Comparison of ENCODE assay signal across 1 cellular context in genomic region chr5:176660860-176661641, GRCh38.
TF ChIP-seq lines count a peak whose summit lies in the region.

No MANE protein-coding gene starts in this region.

TF ChIP-seq in K562, 482 proteins besides CTCF, POLR2A, EP300 and RAD21 (continued from another document and continues in another):
- TF ChIP-seq, protein P1, sequence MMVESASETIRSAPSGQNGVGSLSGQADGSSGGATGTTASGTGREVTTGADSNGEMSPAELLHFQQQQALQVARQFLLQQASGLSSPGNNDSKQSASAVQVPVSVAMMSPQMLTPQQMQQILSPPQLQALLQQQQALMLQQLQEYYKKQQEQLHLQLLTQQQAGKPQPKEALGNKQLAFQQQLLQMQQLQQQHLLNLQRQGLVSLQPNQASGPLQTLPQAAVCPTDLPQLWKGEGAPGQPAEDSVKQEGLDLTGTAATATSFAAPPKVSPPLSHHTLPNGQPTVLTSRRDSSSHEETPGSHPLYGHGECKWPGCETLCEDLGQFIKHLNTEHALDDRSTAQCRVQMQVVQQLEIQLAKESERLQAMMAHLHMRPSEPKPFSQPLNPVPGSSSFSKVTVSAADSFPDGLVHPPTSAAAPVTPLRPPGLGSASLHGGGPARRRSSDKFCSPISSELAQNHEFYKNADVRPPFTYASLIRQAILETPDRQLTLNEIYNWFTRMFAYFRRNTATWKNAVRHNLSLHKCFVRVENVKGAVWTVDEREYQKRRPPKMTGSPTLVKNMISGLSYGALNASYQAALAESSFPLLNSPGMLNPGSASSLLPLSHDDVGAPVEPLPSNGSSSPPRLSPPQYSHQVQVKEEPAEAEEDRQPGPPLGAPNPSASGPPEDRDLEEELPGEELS (CRISPR knock-in tag; IDR thresholded peaks at IDR 0.05; ENCODE audit: borderline replicate concordance), result no peak
- TF ChIP-seq SPI1 (IDR thresholded peaks at IDR 0.05; ENCODE audit: borderline replicate concordance, low read depth, low read length), result no peak
- TF ChIP-seq DIDO1 (tag; IDR thresholded peaks at IDR 0.05; ENCODE audit: low read depth), result no peak
- TF ChIP-seq HNRNPK (IDR thresholded peaks at IDR 0.05; ENCODE audit: low read depth, low read length, poor library complexity, severe bottlenecking), result no peak
- no peak for TF ChIP-seq KHSRP (IDR thresholded peaks at IDR 0.05)
- TF ChIP-seq HBP1 (CRISPR knock-in tag; IDR thresholded peaks at IDR 0.05), result no peak
- TF ChIP-seq GABPB2 (CRISPR knock-in tag; conservative IDR thresholded peaks at IDR 0.05), result no peak
- no peak for TF ChIP-seq DDX20 (tag; IDR thresholded peaks at IDR 0.05; ENCODE audit: low read depth)
- TF ChIP-seq, protein P2, sequence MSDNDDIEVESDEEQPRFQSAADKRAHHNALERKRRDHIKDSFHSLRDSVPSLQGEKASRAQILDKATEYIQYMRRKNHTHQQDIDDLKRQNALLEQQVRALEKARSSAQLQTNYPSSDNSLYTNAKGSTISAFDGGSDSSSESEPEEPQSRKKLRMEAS (CRISPR knock-in tag; IDR thresholded peaks at IDR 0.05), result peak; percentile 33; the same call in 1 of the 2 replicates
- TF ChIP-seq, protein P3, sequence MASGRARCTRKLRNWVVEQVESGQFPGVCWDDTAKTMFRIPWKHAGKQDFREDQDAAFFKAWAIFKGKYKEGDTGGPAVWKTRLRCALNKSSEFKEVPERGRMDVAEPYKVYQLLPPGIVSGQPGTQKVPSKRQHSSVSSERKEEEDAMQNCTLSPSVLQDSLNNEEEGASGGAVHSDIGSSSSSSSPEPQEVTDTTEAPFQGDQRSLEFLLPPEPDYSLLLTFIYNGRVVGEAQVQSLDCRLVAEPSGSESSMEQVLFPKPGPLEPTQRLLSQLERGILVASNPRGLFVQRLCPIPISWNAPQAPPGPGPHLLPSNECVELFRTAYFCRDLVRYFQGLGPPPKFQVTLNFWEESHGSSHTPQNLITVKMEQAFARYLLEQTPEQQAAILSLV (tag; IDR thresholded peaks at IDR 0.05), result no peak
- TF ChIP-seq GABPA (tag; conservative IDR thresholded peaks at IDR 0.05; ENCODE audit: low read depth), result no peak
- TF ChIP-seq ZNF263 (CRISPR knock-in tag; IDR thresholded peaks at IDR 0.05; ENCODE audit: borderline replicate concordance), result peak; percentile 60; the same call in 1 of the 2 replicates
- peak; percentile 54; the same call in 1 of the 2 replicates for TF ChIP-seq ESRRA (IDR thresholded peaks at IDR 0.05; ENCODE audit: borderline replicate concordance, low read depth)
- TF ChIP-seq MTF1 (CRISPR knock-in tag; IDR thresholded peaks at IDR 0.05; ENCODE audit: borderline replicate concordance), result no peak
- TF ChIP-seq, protein P4, sequence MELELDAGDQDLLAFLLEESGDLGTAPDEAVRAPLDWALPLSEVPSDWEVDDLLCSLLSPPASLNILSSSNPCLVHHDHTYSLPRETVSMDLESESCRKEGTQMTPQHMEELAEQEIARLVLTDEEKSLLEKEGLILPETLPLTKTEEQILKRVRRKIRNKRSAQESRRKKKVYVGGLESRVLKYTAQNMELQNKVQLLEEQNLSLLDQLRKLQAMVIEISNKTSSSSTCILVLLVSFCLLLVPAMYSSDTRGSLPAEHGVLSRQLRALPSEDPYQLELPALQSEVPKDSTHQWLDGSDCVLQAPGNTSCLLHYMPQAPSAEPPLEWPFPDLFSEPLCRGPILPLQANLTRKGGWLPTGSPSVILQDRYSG (tag; conservative IDR thresholded peaks at IDR 0.05; ENCODE audit: low read depth), result no peak
- TF ChIP-seq HDAC6 (IDR thresholded peaks at IDR 0.05; ENCODE audit: low read depth, low read length), result no peak
- TF ChIP-seq ZNF77 (CRISPR knock-in tag; IDR thresholded peaks at IDR 0.05), result no peak
- no peak for TF ChIP-seq ZNF41 (CRISPR knock-in tag; conservative IDR thresholded peaks at IDR 0.05)
- TF ChIP-seq, protein P5, sequence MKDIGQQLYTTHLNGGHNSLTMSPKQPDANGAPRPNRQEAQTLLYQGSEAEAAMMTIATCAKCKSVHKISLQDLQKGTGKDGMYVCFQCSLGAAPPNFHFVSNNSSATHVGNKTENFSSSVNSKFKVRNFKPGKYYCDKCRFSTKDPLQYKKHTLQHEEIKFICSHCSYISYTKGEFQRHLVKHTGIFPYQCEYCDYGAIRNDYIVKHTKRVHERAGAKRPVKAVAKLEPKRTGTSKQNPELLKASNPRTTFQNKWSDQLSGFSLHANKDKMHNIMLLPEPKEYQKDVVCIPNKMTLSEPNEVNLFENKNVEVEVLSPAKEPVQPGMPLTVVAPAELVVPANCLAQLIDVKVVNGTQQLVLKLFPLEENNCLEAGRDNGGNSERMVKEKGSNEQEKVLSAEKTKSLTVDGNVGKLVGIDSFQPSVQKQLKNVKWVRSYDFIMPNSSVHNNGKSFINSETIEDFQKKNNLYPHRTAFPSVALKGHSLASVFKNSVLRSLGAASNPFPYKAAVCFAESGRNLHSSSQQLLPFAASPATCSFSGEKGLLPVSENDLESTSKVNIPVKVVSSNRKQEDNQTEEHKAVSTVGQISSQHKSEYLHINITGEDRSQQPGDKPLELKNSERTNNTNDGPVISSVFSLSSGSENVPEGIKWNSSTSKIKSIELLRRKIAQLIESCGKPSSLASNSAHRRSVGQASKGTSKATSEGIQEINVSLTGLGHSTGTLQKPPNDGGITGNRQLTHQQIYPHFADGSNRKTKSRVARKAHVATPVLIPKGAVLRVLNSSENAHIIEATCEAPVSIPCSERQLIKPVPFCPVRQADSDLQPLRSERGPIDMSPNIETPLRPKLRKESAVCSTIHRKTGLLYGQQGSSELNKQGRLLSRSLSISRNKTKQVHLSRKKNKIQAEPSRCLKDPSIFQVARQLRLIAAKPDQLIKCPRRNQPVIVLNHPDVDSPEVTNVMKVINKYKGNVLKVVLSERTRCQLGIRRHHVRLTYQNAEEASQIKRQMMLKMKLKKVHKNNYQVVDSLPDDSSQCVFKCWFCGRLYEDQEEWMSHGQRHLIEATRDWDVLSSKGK (CRISPR knock-in tag; IDR thresholded peaks at IDR 0.05), result no peak
- no peak for TF ChIP-seq SP2 (IDR thresholded peaks at IDR 0.05; ENCODE audit: extremely low read depth, low read depth, low read length, poor library complexity, severe bottlenecking)
- TF ChIP-seq, protein P6, sequence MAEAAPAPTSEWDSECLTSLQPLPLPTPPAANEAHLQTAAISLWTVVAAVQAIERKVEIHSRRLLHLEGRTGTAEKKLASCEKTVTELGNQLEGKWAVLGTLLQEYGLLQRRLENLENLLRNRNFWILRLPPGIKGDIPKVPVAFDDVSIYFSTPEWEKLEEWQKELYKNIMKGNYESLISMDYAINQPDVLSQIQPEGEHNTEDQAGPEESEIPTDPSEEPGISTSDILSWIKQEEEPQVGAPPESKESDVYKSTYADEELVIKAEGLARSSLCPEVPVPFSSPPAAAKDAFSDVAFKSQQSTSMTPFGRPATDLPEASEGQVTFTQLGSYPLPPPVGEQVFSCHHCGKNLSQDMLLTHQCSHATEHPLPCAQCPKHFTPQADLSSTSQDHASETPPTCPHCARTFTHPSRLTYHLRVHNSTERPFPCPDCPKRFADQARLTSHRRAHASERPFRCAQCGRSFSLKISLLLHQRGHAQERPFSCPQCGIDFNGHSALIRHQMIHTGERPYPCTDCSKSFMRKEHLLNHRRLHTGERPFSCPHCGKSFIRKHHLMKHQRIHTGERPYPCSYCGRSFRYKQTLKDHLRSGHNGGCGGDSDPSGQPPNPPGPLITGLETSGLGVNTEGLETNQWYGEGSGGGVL (CRISPR knock-in tag; IDR thresholded peaks at IDR 0.05), result no peak
- TF ChIP-seq FOXP1 (CRISPR knock-in tag; IDR thresholded peaks at IDR 0.05), result no peak
- no peak for TF ChIP-seq DMBX1 (CRISPR knock-in tag; IDR thresholded peaks at IDR 0.05; ENCODE audit: borderline replicate concordance)
- no peak for TF ChIP-seq PREB (CRISPR knock-in tag; IDR thresholded peaks at IDR 0.05)
- TF ChIP-seq RB1 (IDR thresholded peaks at IDR 0.05; ENCODE audit: low read depth), result peak; percentile 79
- no peak for TF ChIP-seq ZNF449 (CRISPR knock-in tag; IDR thresholded peaks at IDR 0.05)
- TF ChIP-seq, protein P7, sequence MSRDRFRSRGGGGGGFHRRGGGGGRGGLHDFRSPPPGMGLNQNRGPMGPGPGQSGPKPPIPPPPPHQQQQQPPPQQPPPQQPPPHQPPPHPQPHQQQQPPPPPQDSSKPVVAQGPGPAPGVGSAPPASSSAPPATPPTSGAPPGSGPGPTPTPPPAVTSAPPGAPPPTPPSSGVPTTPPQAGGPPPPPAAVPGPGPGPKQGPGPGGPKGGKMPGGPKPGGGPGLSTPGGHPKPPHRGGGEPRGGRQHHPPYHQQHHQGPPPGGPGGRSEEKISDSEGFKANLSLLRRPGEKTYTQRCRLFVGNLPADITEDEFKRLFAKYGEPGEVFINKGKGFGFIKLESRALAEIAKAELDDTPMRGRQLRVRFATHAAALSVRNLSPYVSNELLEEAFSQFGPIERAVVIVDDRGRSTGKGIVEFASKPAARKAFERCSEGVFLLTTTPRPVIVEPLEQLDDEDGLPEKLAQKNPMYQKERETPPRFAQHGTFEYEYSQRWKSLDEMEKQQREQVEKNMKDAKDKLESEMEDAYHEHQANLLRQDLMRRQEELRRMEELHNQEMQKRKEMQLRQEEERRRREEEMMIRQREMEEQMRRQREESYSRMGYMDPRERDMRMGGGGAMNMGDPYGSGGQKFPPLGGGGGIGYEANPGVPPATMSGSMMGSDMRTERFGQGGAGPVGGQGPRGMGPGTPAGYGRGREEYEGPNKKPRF (IDR thresholded peaks at IDR 0.05; ENCODE audit: low read depth, low read length), result no peak
